In genomic region chr20:3922983-3923339, GRCh38 we compare ENCODE assay signal across 17 cellular contexts. TPM values are rescaled to one million over a fixed set of nuclear protein-coding genes. Genes with fewer than 3 reads are reported as not detected.
DNase-seq lines count a peak whose midpoint lies in the region; ATAC-seq and TF ChIP-seq lines count a peak whose summit lies in the region.
"Had no signal": no experiment of that assay in that cellular context is flagged by ENCODE, and none has a peak within 500 bp of the region (broad histone marks: within the 10 kb centered on the region; RNA-seq: fewer than 3 reads in every experiment).

No MANE protein-coding gene starts in this region.

- H3K27ac Mint-ChIP-seq in MCF 10A (ENCODE audit: low read depth, unreplicated experiment) = peak overlapping the region; percentile 78
- peak overlapping the region; percentile 81 for H3K27ac Mint-ChIP-seq in activated T-helper 17 cell treated with anti-CD3 and anti-CD28 coated beads, Interleukin-2, amount 50 U/mL, for 72 hours

- TF ChIP-seq CTCF in MCF 10A (IDR thresholded peaks at IDR 0.05; ENCODE audit: unreplicated experiment) (no peak), mammary epithelial cell (conservative IDR thresholded peaks at IDR 0.05 in 1 of 2, IDR thresholded peaks at IDR 0.05 in 1 of 2; ENCODE audit: extremely low read depth in 1 of 2, insufficient read depth in 1 of 2, low read depth in 1 of 2, low read length in 2 of 2) (no peak), lower lobe of right lung (IDR thresholded peaks at IDR 0.05) (no peak), thyroid gland (IDR thresholded peaks at IDR 0.05) (no peak), spleen (IDR thresholded peaks at IDR 0.05 in 8 of 11, conservative IDR thresholded peaks at IDR 0.05 in 3 of 11) (no peak)

- CTCF ChIA-PET in MCF 10A (lab: Yijun Ruan, JAX) = interaction anchor here (0.7 kb wide), 1 partner anchor 55 kb away, joined by 3 read pairs; no protein-coding TSS in a partner anchor
- CTCF ChIA-PET in mammary epithelial cell (lab: Charles Lee; ENCODE audit: low non-redundant PET) = no interaction called here

- H3K27me3 ChIP-seq in mammary epithelial cell (ENCODE audit: insufficient read depth, low read length) (no peaks in the 10 kb centered on the region), lower lobe of right lung (ENCODE audit: low read depth) (no peaks in the 10 kb centered on the region), thyroid gland (no peaks in the 10 kb centered on the region), spleen (replicated peaks in 1 of 7) (no peaks in the 10 kb centered on the region)
- H3K27me3 ChIP-seq: ascending aorta, heart right ventricle had no signal

- intact Hi-C loops in MCF 10A (cut with micrococcal nuclease) = no loop called here
- intact Hi-C loops in mammary epithelial cell (cut with micrococcal nuclease) = no loop called here
- intact Hi-C loops in lower lobe of right lung (cut with DNase I) = no loop called here
- intact Hi-C loops in thyroid gland (cut with DNase I) = no loop called here
- intact Hi-C loops in spleen (cut with DNase I; ENCODE audit: low total_unique reads) = no loop called here

- H3K9me3 ChIP-seq in mammary epithelial cell (replicated peaks; ENCODE audit: insufficient read depth, low read length) = no peaks in the 10 kb centered on the region
- H3K9me3 ChIP-seq in lower lobe of right lung = no peaks in the 10 kb centered on the region
- H3K9me3 ChIP-seq in thyroid gland = no peaks in the 10 kb centered on the region
- no peaks in the 10 kb centered on the region for H3K9me3 ChIP-seq in spleen
- H3K9me3 ChIP-seq: ascending aorta, heart right ventricle had no signal

- no peak overlapping the region for H3K9ac ChIP-seq in mammary epithelial cell (ENCODE audit: insufficient read depth, low read length)

- H3K4me3 Mint-ChIP-seq in MCF 10A (ENCODE audit: unreplicated experiment) = no peak overlapping the region
- peak overlapping the region; percentile 37 for H3K4me3 Mint-ChIP-seq in activated T-helper 17 cell treated with anti-CD3 and anti-CD28 coated beads, Interleukin-2, amount 50 U/mL, for 72 hours
- H3K4me3 Mint-ChIP-seq: IgD-negative memory B cell; T-helper 1 cell treated with Interleukin-12 subunit alpha and Interleukin-12 subunit beta and Interleukin-4 antibody, amounts not matched to agents 30 μg/mL and 1 μg/mL, for 36 hours had no signal

- H3K4me2 ChIP-seq in mammary epithelial cell (ENCODE audit: insufficient read depth, low read depth, low read length) = no peak overlapping the region

- BruUV-seq in MCF 10A (replicated peaks; lab: Mats Ljungman, UMichigan) = no TSS peak
- no TSS peak for BruUV-seq in mammary epithelial cell (replicated peaks; lab: Mats Ljungman, UMichigan)

- peak; percentile 51 for ATAC-seq in activated T-helper 17 cell treated with anti-CD3 and anti-CD28 coated beads, Interleukin-2, amount 50 U/mL, for 72 hours (replicated peaks)
- no peak for ATAC-seq in lower lobe of right lung
- no peak for ATAC-seq in GM18873 (IDR thresholded peaks at IDR 0.05; ENCODE audit: low FRiP score, unreplicated experiment)
- ATAC-seq: heart right ventricle had no signal

- no peaks in the 10 kb centered on the region for H4K20me1 ChIP-seq in mammary epithelial cell (ENCODE audit: insufficient read depth, low read length)

- peaks cover 24% of the 10 kb centered on the region for H3K4me1 ChIP-seq in mammary epithelial cell (ENCODE audit: insufficient read depth, low read length)
- H3K4me1 ChIP-seq in lower lobe of right lung = peaks cover 45% of the 10 kb centered on the region
- peaks cover 17 to 31% of the 10 kb centered on the region in 2 donors for H3K4me1 ChIP-seq in thyroid gland
- peaks cover 5 to 84% (median 43%) of the 10 kb centered on the region in 6 donors for H3K4me1 ChIP-seq in spleen

- DNase-seq in MCF 10A (ENCODE audit: unreplicated experiment) = no peak
- no peak for DNase-seq in mammary epithelial cell
- peak; percentile 14 for DNase-seq in lower lobe of right lung
- no peak for DNase-seq in thyroid gland
- no peak for DNase-seq in spleen
- no peak for DNase-seq in NK-92 treated with Interleukin-12 subunit alpha and Interleukin-12 subunit beta, amount 100 ng/mL, for 24 hours (lab: John Stamatoyannopoulos, UW)
- DNase-seq: activated CD4-positive, CD25-positive, alpha-beta regulatory T cell treated with anti-CD3 and anti-CD28 coated beads, Interleukin-2, amount 50 U/mL, for 72 hours; activated T-cell treated with anti-CD3 and anti-CD28 coated beads, Interleukin-2, amount 50 U/mL, for 1 hour; dermis blood vessel endothelial cell; heart right ventricle; NCI-H1048; stimulated activated naive CD4-positive, alpha-beta T cell treated with Interleukin-2 at 50 U/mL for 16 hours had no signal

- H3K36me3 ChIP-seq in mammary epithelial cell (ENCODE audit: insufficient read depth, low read length) = peaks cover 18% of the 10 kb centered on the region
- peaks cover 75% of the 10 kb centered on the region for H3K36me3 ChIP-seq in lower lobe of right lung
- H3K36me3 ChIP-seq in thyroid gland = peaks cover 11 to 19% of the 10 kb centered on the region in 2 donors
- peaks cover 0 to 86% (median 62%) of the 10 kb centered on the region in 6 donors for H3K36me3 ChIP-seq in spleen

- 87% methylated on average over 4 of the region's 4 CpGs for WGBS in mammary epithelial cell (ENCODE audit: low coverage, missing lambda C conversion rate)
- WGBS in thyroid gland, 2 donors = 49 to 61% methylated on average over 4 of the region's 4 CpGs
- 84 to 90% (median 88%) methylated on average over 4 of the region's 4 CpGs for WGBS in spleen, 5 donors

- no peaks in the 10 kb centered on the region for H3K9me3 Mint-ChIP-seq in MCF 10A (ENCODE audit: unreplicated experiment)
- no peaks in the 10 kb centered on the region for H3K9me3 Mint-ChIP-seq in activated T-helper 17 cell treated with anti-CD3 and anti-CD28 coated beads, Interleukin-2, amount 50 U/mL, for 72 hours
- H3K9me3 Mint-ChIP-seq: IgD-negative memory B cell; T-helper 1 cell treated with Interleukin-12 subunit alpha and Interleukin-12 subunit beta and Interleukin-4 antibody, amounts not matched to agents 30 μg/mL and 1 μg/mL, for 36 hours had no signal

- H2AFZ ChIP-seq in mammary epithelial cell (ENCODE audit: low read depth, low read length) = no peak overlapping the region

- no peak overlapping the region for H3K4me3 ChIP-seq in mammary epithelial cell (replicated peaks in 1 of 3; ENCODE audit: insufficient read depth in 1 of 3, low read depth in 2 of 3, low read length in 3 of 3)
- H3K4me3 ChIP-seq in lower lobe of right lung = no peak overlapping the region
- no peak overlapping the region for H3K4me3 ChIP-seq in thyroid gland (replicated peaks in 1 of 3)
- H3K4me3 ChIP-seq in spleen = no peak overlapping the region
- H3K4me3 ChIP-seq: ascending aorta, heart right ventricle had no signal

- H3K27ac ChIP-seq in mammary epithelial cell (ENCODE audit: insufficient read depth, low read depth, low read length) = no peak overlapping the region
- no peak overlapping the region for H3K27ac ChIP-seq in lower lobe of right lung
- peak overlapping the region; percentile 41 to 74 (median 60) for H3K27ac ChIP-seq in thyroid gland
- peak overlapping the region in 3 of 8 donors; percentile 6 to 86 (median 43) for H3K27ac ChIP-seq in spleen
- H3K27ac ChIP-seq: ascending aorta, heart right ventricle had no signal

- peaks cover 79% of the 10 kb centered on the region for H3K79me2 ChIP-seq in mammary epithelial cell (ENCODE audit: insufficient read depth, low read length)

- peaks cover 46% of the 10 kb centered on the region for H3K4me1 Mint-ChIP-seq in MCF 10A (ENCODE audit: insufficient read depth, unreplicated experiment)
- H3K4me1 Mint-ChIP-seq in activated T-helper 17 cell treated with anti-CD3 and anti-CD28 coated beads, Interleukin-2, amount 50 U/mL, for 72 hours = peaks cover 39% of the 10 kb centered on the region

- H3K27me3 Mint-ChIP-seq in MCF 10A (ENCODE audit: insufficient read depth, unreplicated experiment) = no peaks in the 10 kb centered on the region
- H3K27me3 Mint-ChIP-seq in activated T-helper 17 cell treated with anti-CD3 and anti-CD28 coated beads, Interleukin-2, amount 50 U/mL, for 72 hours = no peaks in the 10 kb centered on the region
- H3K27me3 Mint-ChIP-seq: IgD-negative memory B cell had no signal

- POLR2A ChIA-PET in MCF 10A (lab: Yijun Ruan, JAX) = interaction anchor here (0.7 to 2.9 kb wide), 6 partner anchors 9 to 136 kb away, joined by 3 to 13 read pairs (median 5); partner anchors contain the start of gene CENPB

- peaks cover 74% of the 10 kb centered on the region for H3K36me3 Mint-ChIP-seq in MCF 10A (ENCODE audit: insufficient read depth, unreplicated experiment)
- peaks cover 100% of the 10 kb centered on the region for H3K36me3 Mint-ChIP-seq in activated T-helper 17 cell treated with anti-CD3 and anti-CD28 coated beads, Interleukin-2, amount 50 U/mL, for 72 hours (ENCODE audit: low read depth)

- in situ Hi-C loops in mammary epithelial cell (cut with MboI; ENCODE audit: low sequenced_read_pairs in 2 of 2) = no loop called here

- dilution Hi-C loops in mammary epithelial cell (cut with HindIII; ENCODE audit: low sequenced_read_pairs) = loop anchor here (5.0 kb wide), 2 partner anchors 46 to 84 kb away; no protein-coding TSS in a partner anchor

- TF ChIP-seq POLR2A in thyroid gland (IDR thresholded peaks at IDR 0.05) = no peak
- no peak for TF ChIP-seq POLR2A in spleen (IDR thresholded peaks at IDR 0.05)

RNA-seq across cellular contexts. Expression of gene PANK2, which starts 33.8 kb away (rescaled TPM):
- 29.2 and 32.8 TPM in 2 replicates for total RNA-seq in MCF 10A (2022)
- 10 to 100 TPM; 41.0 to 45.0 TPM for total RNA-seq in mammary epithelial cell
- 19.8 TPM for polyA plus RNA-seq in mammary epithelial cell
- polyA minus RNA-seq in mammary epithelial cell = 46.3 TPM
- 10 to 100 TPM; 61.1 to 64.3 TPM for total RNA-seq in activated T-helper 17 cell treated with anti-CD3 and anti-CD28 coated beads, Interleukin-2, amount 50 U/mL, for 72 hours
- 39.1 TPM for total RNA-seq in lower lobe of right lung
- total RNA-seq in thyroid gland = 10 to 100 TPM; 52.3 to 63.4 (median 61.4) TPM
- total RNA-seq in spleen = 10 to 100 TPM; 45.5 to 74.4 (median 67.9) TPM
- 10 to 100 TPM; 23.0 to 36.2 (median 32.3) TPM for polyA plus RNA-seq in spleen

Comparison
In these comparisons a context has a peak if more than half of its experiments do, and no peak if none do; other contexts are left out.
1. H3K27ac ChIP-seq: peak in thyroid gland (3 of 3); none in mammary epithelial cell (single experiment) and lower lobe of right lung (single experiment).